ENCODE assay signal across 35 cellular contexts in genomic region chr19:22116760-22117159, GRCh38.
"Had no signal": no experiment of that assay in that cellular context is flagged by ENCODE, and none has a peak within 500 bp of the region (broad histone marks: within the 10 kb centered on the region; RNA-seq: fewer than 3 reads in every experiment).

No MANE protein-coding gene starts in this region.

- H3K27me3 ChIP-seq: MG63 had no signal

- H3K4me2 ChIP-seq: KMS-11 had no signal

- H3K36me3 ChIP-seq: MG63 had no signal

- H3K9me3 ChIP-seq: MG63 had no signal

- DNase-seq: Karpas-422, Kasumi-1, MG63, MM.1S, MV-4-11, NCI-H1048, NCI-H1092, NCI-H1092 treated with DMSO at 0.1 percent for 48 hours, NCI-H1105, NCI-H1105 treated with DMSO at 0.1 percent for 48 hours, NCI-H1417, NCI-H1417 treated with DMSO at 0.1 percent for 48 hours, NCI-H1436, NCI-H1436 treated with DMSO at 0.1 percent for 48 hours, NCI-H146, NCI-H1694, NCI-H1694 treated with DMSO at 0.1 percent for 48 hours, NCI-H187, NCI-H187 treated with DMSO at 0.1 percent for 48 hours, NCI-H1930, NCI-H2029, NCI-H2029 treated with DMSO at 0.1 percent for 48 hours, NCI-H2081, NCI-H2081 treated with DMSO at 0.1 percent for 48 hours, NCI-H2107, NCI-H2171, NCI-H2171 treated with DMSO at 0.1 percent for 48 hours, NCI-H2227 treated with DMSO at 0.1 percent for 48 hours, NCI-H226, NCI-H345, NCI-H446, NCI-H446 treated with DMSO at 0.1 percent for 48 hours, NCI-H510A, NCI-H510A treated with DMSO at 0.1 percent for 48 hours had no signal

- H3K9ac ChIP-seq: KMS-11 had no signal

- H3K27ac ChIP-seq: KMS-11 had no signal

- H3K4me3 ChIP-seq: MG63 had no signal
